23 cellular contexts compared by ENCODE assay signal in the genomic region with DNA sequence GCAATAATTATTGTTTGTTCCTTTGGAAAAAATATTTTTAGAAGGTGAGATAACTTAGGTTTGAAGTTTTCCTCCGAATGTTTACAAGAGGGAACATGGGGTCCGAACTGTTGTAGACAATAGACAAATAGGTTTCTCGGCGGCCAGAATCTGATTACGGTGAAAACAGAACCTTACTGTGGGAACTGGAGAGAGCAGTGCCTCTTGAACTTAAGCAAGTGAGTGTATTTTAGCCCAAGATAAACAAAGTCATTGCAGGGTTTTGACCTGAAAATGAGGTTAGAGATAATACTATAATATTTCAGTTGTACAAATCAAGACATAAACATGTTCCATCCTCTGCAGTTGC.
DNase-seq lines count a peak whose midpoint lies in the region; ATAC-seq and TF ChIP-seq lines count a peak whose summit lies in the region.
"Had no signal": no experiment of that assay in that cellular context is flagged by ENCODE, and none has a peak within 500 bp of the region (broad histone marks: within the 10 kb centered on the region; RNA-seq: fewer than 3 reads in every experiment).

No MANE protein-coding gene starts in this region.

- H3K4me1 ChIP-seq in left ventricle myocardium inferior = peaks cover 16% of the 10 kb centered on the region
- peaks cover 6 to 53% (median 37%) of the 10 kb centered on the region in 4 donors for H3K4me1 ChIP-seq in liver (ENCODE audit: control insufficient read depth in 4 of 4, insufficient read depth in 4 of 4, low read length in 3 of 4)
- peaks cover 17% of the 10 kb centered on the region for H3K4me1 ChIP-seq in testis

- H3K36me3 Mint-ChIP-seq in progenitor cell of endocrine pancreas (ENCODE audit: insufficient read depth) = no peaks in the 10 kb centered on the region

- TF ChIP-seq CTCF in left ventricle myocardium inferior (IDR thresholded peaks at IDR 0.05; ENCODE audit: borderline replicate concordance) = no peak
- no peak for TF ChIP-seq CTCF in choroid plexus epithelial cell (conservative IDR thresholded peaks at IDR 0.05; ENCODE audit: low read depth, low read length)
- TF ChIP-seq CTCF in liver (IDR thresholded peaks at IDR 0.05; ENCODE audit: low read depth, low read length, missing input control) = no peak
- no peak for TF ChIP-seq CTCF in testis (IDR thresholded peaks at IDR 0.05)
- TF ChIP-seq CTCF in progenitor cell of endocrine pancreas (IDR thresholded peaks at IDR 0.05; ENCODE audit: unreplicated experiment) = no peak

- H3K9me3 Mint-ChIP-seq in progenitor cell of endocrine pancreas (ENCODE audit: low read depth) = no peaks in the 10 kb centered on the region
- H3K9me3 Mint-ChIP-seq: CD4-positive, alpha-beta T cell; GM23338; H9; HFFc6 had no signal

- no peaks in the 10 kb centered on the region for H3K27me3 ChIP-seq in left ventricle myocardium inferior (ENCODE audit: low read depth)
- H3K27me3 ChIP-seq in liver (ENCODE audit: control insufficient read depth in 4 of 4, insufficient read depth in 4 of 4, low read length in 3 of 4) = no peaks in the 10 kb centered on the region
- H3K27me3 ChIP-seq in testis = no peaks in the 10 kb centered on the region
- H3K27me3 ChIP-seq: BLaER1 treated with 17β-estradiol and CSF1 and Interleukin-3, amounts not matched to agents 10 nM and 100 nM; SJSA1 had no signal

- no peak overlapping the region for H3K27ac Mint-ChIP-seq in progenitor cell of endocrine pancreas
- H3K27ac Mint-ChIP-seq: CD4-positive, alpha-beta T cell; GM23338; H9; HFFc6 had no signal

- 29% methylated on average over 5 of the region's 5 CpGs for WGBS in liver
- WGBS in testis, 2 donors = 39 to 51% methylated on average over 5 of the region's 5 CpGs

- in situ Hi-C loops in KBM-7 (cut with MboI; ENCODE audit: low pct_unique_long_range_greater_than_20kb, low sequenced_read_pairs) = no loop called here

- H3K36me3 ChIP-seq in left ventricle myocardium inferior (no peaks in the 10 kb centered on the region), liver (ENCODE audit: control insufficient read depth in 4 of 4, insufficient read depth in 3 of 4, low read depth in 1 of 4, low read length in 3 of 4) (no peaks in the 10 kb centered on the region), testis (ENCODE audit: low read depth, missing control alignments) (no peaks in the 10 kb centered on the region)
- H3K36me3 ChIP-seq: BLaER1 treated with 17β-estradiol and CSF1 and Interleukin-3, amounts not matched to agents 10 nM and 100 nM; SJSA1 had no signal

- peak overlapping the region in 1 of 2 donors; percentile 86 for H3K9ac ChIP-seq in liver (ENCODE audit: low read depth in 1 of 2, low read length in 2 of 2)
- H3K9ac ChIP-seq: BLaER1 treated with 17β-estradiol and CSF1 and Interleukin-3, amounts not matched to agents 10 nM and 100 nM had no signal

- TF ChIP-seq RAD21 in liver (IDR thresholded peaks at IDR 0.05) = no peak

- no peak overlapping the region for H3K4me3 ChIP-seq in left ventricle myocardium inferior
- H3K4me3 ChIP-seq in choroid plexus epithelial cell (ENCODE audit: low read depth, low read length) = no peak overlapping the region
- peak overlapping the region in 1 of 3 donors; percentile 7 for H3K4me3 ChIP-seq in liver (ENCODE audit: low read depth in 1 of 3, low read length in 3 of 3)
- peak overlapping the region in 1 of 2 donors; percentile 46 for H3K4me3 ChIP-seq in testis
- H3K4me3 ChIP-seq: A549; BLaER1 treated with 17β-estradiol and CSF1 and Interleukin-3, amounts not matched to agents 10 nM and 100 nM; GM12878; GM23338; K562; SJSA1 had no signal

- no peaks in the 10 kb centered on the region for H3K27me3 Mint-ChIP-seq in progenitor cell of endocrine pancreas

- DNase-seq in left ventricle myocardium inferior = no peak
- DNase-seq in cardiac septum (ENCODE audit: low spot score) = no peak
- DNase-seq in choroid plexus epithelial cell (ENCODE audit: low read depth) = peak; percentile 44
- DNase-seq in testis = peak; percentile 49
- DNase-seq in progenitor cell of endocrine pancreas (ENCODE audit: low spot score, unreplicated experiment) = no peak
- DNase-seq in KBM-7 = no peak
- DNase-seq: AML-193; CD4-positive, alpha-beta T cell; H9; HFFc6; MV-4-11; NCI-H2029; NCI-H226; NCI-H510A had no signal

- H3K27ac ChIP-seq in left ventricle myocardium inferior (replicated peaks) (peak overlapping the region; percentile 4), liver (ENCODE audit: low read depth in 1 of 2, low read length in 2 of 2) (peak overlapping the region; percentile 83 to 86), testis (peak overlapping the region; percentile 62 to 70)
- H3K27ac ChIP-seq: BLaER1 treated with 17β-estradiol and CSF1 and Interleukin-3, amounts not matched to agents 10 nM and 100 nM; HL-60; SJSA1 had no signal

- no peak for TF ChIP-seq POLR2A in testis (IDR thresholded peaks at IDR 0.05)

- H3K4me3 Mint-ChIP-seq in progenitor cell of endocrine pancreas (ENCODE audit: low read depth) = no peak overlapping the region
- H3K4me3 Mint-ChIP-seq: CD4-positive, alpha-beta T cell; GM23338; H9; HFFc6 had no signal

- peaks cover 17% of the 10 kb centered on the region for H3K4me1 Mint-ChIP-seq in progenitor cell of endocrine pancreas (ENCODE audit: low read depth)
- H3K4me1 Mint-ChIP-seq: GM23338 had no signal

- H3K9me3 ChIP-seq in left ventricle myocardium inferior (replicated peaks) = no peaks in the 10 kb centered on the region
- no peaks in the 10 kb centered on the region for H3K9me3 ChIP-seq in liver (ENCODE audit: control insufficient read depth in 4 of 4, low read length in 3 of 4)
- no peaks in the 10 kb centered on the region for H3K9me3 ChIP-seq in testis
- H3K9me3 ChIP-seq: A549; BLaER1 treated with 17β-estradiol and CSF1 and Interleukin-3, amounts not matched to agents 10 nM and 100 nM; SJSA1 had no signal

- ATAC-seq in HG03280 (IDR thresholded peaks at IDR 0.05; ENCODE audit: unreplicated experiment) = no peak
- ATAC-seq: A549, GM12878, GM23338, K562 had no signal

- intact Hi-C loops in left ventricle myocardium inferior (cut with micrococcal nuclease) = no loop called here
- intact Hi-C loops in cardiac septum (cut with DNase I) = no loop called here
- intact Hi-C loops in testis (cut with DNase I; ENCODE audit: low total_unique reads) = no loop called here

TF ChIP-seq in liver, 16 proteins besides CTCF, POLR2A, EP300 and RAD21:
- TF ChIP-seq NR2F2 (IDR thresholded peaks at IDR 0.05) (no peak), TAF1 (conservative IDR thresholded peaks at IDR 0.05) (peak; percentile 68), JUND (IDR thresholded peaks at IDR 0.05) (no peak)
TF ChIP-seq in liver: peak in this region for 1.

Comparison
In these comparisons a context has a peak if more than half of its experiments do, and no peak if none do; other contexts are left out.
1. DNase-seq: peak in choroid plexus epithelial cell (single experiment) and testis (single experiment); none in left ventricle myocardium inferior (single experiment), cardiac septum (single experiment), progenitor cell of endocrine pancreas (single experiment) and KBM-7 (single experiment).
2. H3K27ac ChIP-seq: peak in every context shown above with its lines; median percentile 84 in liver; 66 in testis; 4 in left ventricle myocardium inferior.